In genomic region chr19:28497137-28497536, GRCh38 we compare ENCODE assay signal across 16 cellular contexts.
"Had no signal": no experiment of that assay in that cellular context is flagged by ENCODE, and none has a peak within 500 bp of the region (broad histone marks: within the 10 kb centered on the region; RNA-seq: fewer than 3 reads in every experiment).

No MANE protein-coding gene starts in this region.

- H3K4me1 ChIP-seq: colonic mucosa, esophagus squamous epithelium had no signal

- H3K4me3 ChIP-seq: cardiac muscle cell, colonic mucosa, esophagus squamous epithelium, heart right ventricle, tibial nerve had no signal

- H3K4me3 Mint-ChIP-seq: stimulated activated memory B cell treated with anti-CD40 and anti-IgM and Interleukin-4, amounts not matched to agents 10 μg/mL and 1 μg/mL and 100 μg/mL, for 72 hours had no signal

- FAIRE-seq: frontal cortex, keratinocyte had no signal

- H3K27me3 Mint-ChIP-seq: stimulated activated memory B cell treated with anti-CD40 and anti-IgM and Interleukin-4, amounts not matched to agents 10 μg/mL and 1 μg/mL and 100 μg/mL, for 72 hours had no signal

- H3K27me3 ChIP-seq: cardiac muscle cell, colonic mucosa, esophagus squamous epithelium, tibial nerve had no signal

- H3K27ac ChIP-seq: cardiac muscle cell, colonic mucosa, esophagus squamous epithelium, heart right ventricle, tibial nerve, WERI-Rb-1 had no signal

- H3K4me1 Mint-ChIP-seq: stimulated activated memory B cell treated with anti-CD40 and anti-IgM and Interleukin-4, amounts not matched to agents 10 μg/mL and 1 μg/mL and 100 μg/mL, for 72 hours had no signal

- H3K27ac Mint-ChIP-seq: activated naive CD4-positive, alpha-beta T cell treated with anti-CD3 and anti-CD28 coated beads, Interleukin-2, amount 50 U/mL, for 72 hours; stimulated activated memory B cell treated with anti-CD40 and anti-IgM and Interleukin-4, amounts not matched to agents 10 μg/mL and 1 μg/mL and 100 μg/mL, for 72 hours had no signal

- H3K9me3 Mint-ChIP-seq: activated naive CD4-positive, alpha-beta T cell treated with anti-CD3 and anti-CD28 coated beads, Interleukin-2, amount 50 U/mL, for 72 hours had no signal

- DNase-seq: activated CD4-positive, alpha-beta T cell treated with anti-CD3 and anti-CD28 coated beads for 4 hours; activated T-cell treated with anti-CD3 and anti-CD28 coated beads for 4 hours; amniotic stem cell; colonic mucosa; esophagus squamous epithelium; heart right ventricle; left ventricle myocardium superior; stimulated activated CD4-positive, alpha-beta T cell treated with anti-CD3 and anti-CD28 coated beads, Interleukin-1b, Interleukin-23, amount 100 ng/mL, for 48 hours; T-helper 1 cell; WERI-Rb-1 had no signal

- H3K9me3 ChIP-seq: colonic mucosa, esophagus squamous epithelium, heart right ventricle, tibial nerve had no signal

- H3K36me3 Mint-ChIP-seq: stimulated activated memory B cell treated with anti-CD40 and anti-IgM and Interleukin-4, amounts not matched to agents 10 μg/mL and 1 μg/mL and 100 μg/mL, for 72 hours had no signal

- ATAC-seq: activated naive CD4-positive, alpha-beta T cell treated with anti-CD3 and anti-CD28 coated beads, Interleukin-2, amount 50 U/mL, for 72 hours; stimulated activated memory B cell treated with anti-CD40 and anti-IgM and Interleukin-4, amounts not matched to agents 10 μg/mL and 1 μg/mL and 100 μg/mL, for 72 hours had no signal

- H3K36me3 ChIP-seq: cardiac muscle cell, colonic mucosa, esophagus squamous epithelium, heart right ventricle, tibial nerve, WERI-Rb-1 had no signal
